ENCODE assay signal across 8 cellular contexts in the genomic region with DNA sequence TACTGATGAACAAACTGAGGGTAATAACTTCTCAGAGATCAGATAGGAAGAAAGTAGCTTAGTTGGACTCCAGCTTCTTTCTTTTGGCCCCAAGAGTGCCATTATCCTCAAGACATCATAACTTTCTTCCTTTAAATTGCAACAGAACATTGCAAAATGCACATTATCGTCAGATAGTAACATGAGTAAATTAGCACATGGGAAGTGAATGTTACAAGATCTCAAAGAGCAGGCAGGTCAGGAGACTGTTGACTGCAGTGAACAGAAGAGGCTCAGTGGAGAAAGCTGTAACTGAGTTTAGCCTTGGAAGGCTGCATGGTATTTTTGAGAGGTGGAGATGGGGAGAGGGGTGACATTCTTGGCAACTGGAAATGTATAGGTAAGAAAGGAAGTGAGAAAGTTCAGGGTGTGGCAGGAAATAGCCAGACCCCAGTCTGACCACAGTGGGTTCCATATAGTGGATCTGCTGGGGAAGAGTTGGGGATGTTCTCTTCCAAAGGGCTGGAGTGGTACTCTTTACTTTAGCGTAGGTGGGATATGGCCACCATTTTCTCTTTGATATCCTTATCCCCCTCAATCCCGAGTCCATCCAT.
DNase-seq lines count a peak whose midpoint lies in the region; ATAC-seq and TF ChIP-seq lines count a peak whose summit lies in the region.

No MANE protein-coding gene starts in this region.

- in situ Hi-C loops in Panc1 (cut with HindIII; ENCODE audit: low pct_unique_long_range_greater_than_20kb, low sequenced_read_pairs), result no loop called here

- H3K4me1 Mint-ChIP-seq in effector memory CD8-positive, alpha-beta T cell (ENCODE audit: low read depth in 2 of 2), result peaks cover 66 to 75% of the 10 kb centered on the region in 2 donors

- ATAC-seq in GM21825 (IDR thresholded peaks at IDR 0.05; ENCODE audit: unreplicated experiment) (peak; percentile 2), Panc1 (peak; percentile 25; the same call in 1 of the 2 replicates), GM18519 (IDR thresholded peaks at IDR 0.05; ENCODE audit: low FRiP score, unreplicated experiment) (no peak), HG02884 (IDR thresholded peaks at IDR 0.05; ENCODE audit: unreplicated experiment) (no peak)
- no peak for ATAC-seq in effector memory CD8-positive, alpha-beta T cell (replicated peaks)

- peaks cover 42% of the 10 kb centered on the region for H3F3A ChIP-seq in smooth muscle cell (ENCODE audit: low read depth)

- TF ChIP-seq CTCF in Panc1 (IDR thresholded peaks at IDR 0.05), result no peak
- TF ChIP-seq CTCF in smooth muscle cell (IDR thresholded peaks at IDR 0.05; ENCODE audit: borderline replicate concordance, insufficient read depth, poor library complexity, severe bottlenecking), result no peak

- DNase-seq in Panc1 (ENCODE audit: low read depth, low spot score) (no peak), smooth muscle cell (lab: John Stamatoyannopoulos, UW; ENCODE audit: unreplicated experiment) (no peak), DMS79 (lab: John Stamatoyannopoulos, UW) (no peak), activated gamma-delta T cell (lab: John Stamatoyannopoulos, UW) (no peak)
- no peak for DNase-seq in effector memory CD8-positive, alpha-beta T cell

- peaks cover 9% of the 10 kb centered on the region for H3K36me3 Mint-ChIP-seq in effector memory CD8-positive, alpha-beta T cell (ENCODE audit: insufficient read depth)

- H3K9me3 ChIP-seq in Panc1 (ENCODE audit: control insufficient read depth, insufficient read depth, low read depth, low read length), result no peaks in the 10 kb centered on the region
- H3K9me3 ChIP-seq in smooth muscle cell (replicated peaks; ENCODE audit: low read depth), result no peaks in the 10 kb centered on the region

- H3K79me2 ChIP-seq in smooth muscle cell (ENCODE audit: low read depth), result no peaks in the 10 kb centered on the region

- H3K4me2 ChIP-seq in smooth muscle cell, result peak overlapping the region; percentile 52

- H3K4me3 Mint-ChIP-seq in effector memory CD8-positive, alpha-beta T cell, result peak overlapping the region; percentile 24 to 42

- CTCF ChIA-PET in Panc1 (lab: Charles Lee), result no interaction called here

- 34% methylated on average over 3 of the region's 3 CpGs for WGBS in smooth muscle cell (ENCODE audit: low lambda C conversion rate)

- intact Hi-C loops in Panc1 (cut with micrococcal nuclease; ENCODE audit: unreplicated experiment), result no loop called here

- POLR2A ChIA-PET in Panc1 (lab: Charles Lee), result no interaction called here

- peak overlapping the region; percentile 67 to 77 for H3K27ac Mint-ChIP-seq in effector memory CD8-positive, alpha-beta T cell

- H2AFZ ChIP-seq in smooth muscle cell (ENCODE audit: low read depth), result no peak overlapping the region

- BruUV-seq in Panc1 (replicated peaks; lab: Mats Ljungman, UMichigan), result no TSS peak

- H3K27me3 Mint-ChIP-seq in effector memory CD8-positive, alpha-beta T cell, result peaks cover 0 to 6% of the 10 kb centered on the region in 2 donors

- H3K36me3 ChIP-seq in Panc1 (ENCODE audit: control insufficient read depth, insufficient read depth, low read length) (no peaks in the 10 kb centered on the region), smooth muscle cell (ENCODE audit: low read depth) (no peaks in the 10 kb centered on the region)

- H3K27me3 ChIP-seq in Panc1 (ENCODE audit: control insufficient read depth, insufficient read depth, low read length) (no peaks in the 10 kb centered on the region), smooth muscle cell (ENCODE audit: low read depth) (no peaks in the 10 kb centered on the region)

- H3K4me3 ChIP-seq in Panc1 (ENCODE audit: low read depth in 2 of 2, low read length in 2 of 2) (no peak overlapping the region), smooth muscle cell (no peak overlapping the region)

- H4K20me1 ChIP-seq in smooth muscle cell (ENCODE audit: low read depth), result no peaks in the 10 kb centered on the region

- H3K4me1 ChIP-seq in Panc1 (ENCODE audit: control insufficient read depth, insufficient read depth, low read length), result no peaks in the 10 kb centered on the region
- H3K4me1 ChIP-seq in smooth muscle cell (ENCODE audit: low read depth), result peaks cover 14% of the 10 kb centered on the region

- no peaks in the 10 kb centered on the region for H3K9me3 Mint-ChIP-seq in effector memory CD8-positive, alpha-beta T cell

- H3K9ac ChIP-seq in smooth muscle cell (ENCODE audit: low read depth), result peak overlapping the region; percentile 70

- H3K27ac ChIP-seq in Panc1 (ENCODE audit: low read length), result no peak overlapping the region
- peak overlapping the region; percentile 97 for H3K27ac ChIP-seq in smooth muscle cell (ENCODE audit: low read depth)

Comparison
In these comparisons a context has a peak if more than half of its experiments do, and no peak if none do; other contexts are left out.
1. ATAC-seq: peak in GM21825 (single experiment) and Panc1 (single experiment); none in effector memory CD8-positive, alpha-beta T cell (single experiment), GM18519 (single experiment) and HG02884 (single experiment).